In the genomic region with DNA sequence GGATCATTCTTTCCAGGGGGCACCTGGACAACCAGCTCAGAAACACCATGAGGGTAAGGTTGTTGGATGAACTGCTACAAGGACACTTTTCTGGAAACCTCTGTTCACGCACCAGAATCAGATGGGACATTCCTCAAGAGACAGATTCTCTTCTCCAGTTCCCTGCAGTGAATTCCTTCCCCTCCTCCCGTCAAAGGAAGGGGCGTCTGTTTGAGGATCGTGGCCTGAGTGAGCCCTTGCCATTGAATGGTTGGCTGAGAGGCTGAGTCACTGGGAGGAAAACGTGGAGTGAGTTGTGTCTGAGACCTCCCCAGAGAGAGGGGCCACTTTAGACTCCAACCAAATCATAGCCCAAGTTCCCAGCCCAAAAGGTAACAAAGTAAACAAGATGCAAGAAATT, we compare ENCODE assay signal across 19 cellular contexts.
"Had no signal": no experiment of that assay in that cellular context is flagged by ENCODE, and none has a peak within 500 bp of the region (broad histone marks: within the 10 kb centered on the region; RNA-seq: fewer than 3 reads in every experiment).

No MANE protein-coding gene starts in this region.

- ATAC-seq: heart right ventricle, left colon, left ventricle myocardium superior had no signal

- H3K27ac Mint-ChIP-seq: naive B cell, nephron had no signal

- H3K4me1 Mint-ChIP-seq: naive B cell had no signal

- H3K27me3 ChIP-seq: right atrium auricular region, sigmoid colon had no signal

- H3K4me1 ChIP-seq: heart right ventricle, right atrium auricular region, sigmoid colon, stomach had no signal

- H3K9me3 ChIP-seq: heart right ventricle, right atrium auricular region, sigmoid colon, stomach, thoracic aorta had no signal

- H3K4me3 ChIP-seq: coronary artery, heart right ventricle, lung, right atrium auricular region, sigmoid colon, stomach, thoracic aorta had no signal

- H3K9me3 Mint-ChIP-seq: nephron had no signal

- H3K36me3 ChIP-seq: heart right ventricle, right atrium auricular region, sigmoid colon, stomach, thoracic aorta had no signal

- H3K4me3 Mint-ChIP-seq: naive B cell, nephron had no signal

- H3K27ac ChIP-seq: coronary artery, heart right ventricle, right atrium auricular region, sigmoid colon, stomach, thoracic aorta had no signal

- H3K36me3 Mint-ChIP-seq: naive B cell had no signal

- DNase-seq: effector CD4-positive, alpha-beta T cell; foreskin melanocyte; heart right ventricle; left colon; left ventricle myocardium superior; mesenchymal stem cell; naive B cell; sigmoid colon; small intestine; stimulated activated CD4-positive, alpha-beta T cell treated with anti-CD3 and anti-CD28 coated beads, Interleukin-12 subunit alpha, Interleukin-12 subunit beta, amount 100 ng/mL, for 4 hours; stimulated activated naive CD4-positive, alpha-beta T cell; stomach; substantia nigra; trophoblast cell had no signal
